16 cellular contexts compared by ENCODE assay signal in genomic region chr12:95164656-95165055, GRCh38. TPM values are rescaled to one million over a fixed set of nuclear protein-coding genes. Genes with fewer than 3 reads are reported as not detected.
DNase-seq lines count a peak whose midpoint lies in the region; ATAC-seq and TF ChIP-seq lines count a peak whose summit lies in the region.
"Had no signal": no experiment of that assay in that cellular context is flagged by ENCODE, and none has a peak within 500 bp of the region (broad histone marks: within the 10 kb centered on the region; RNA-seq: fewer than 3 reads in every experiment).

No MANE protein-coding gene starts in this region.

- H3K27me3 ChIP-seq in uterus: no peaks in the 10 kb centered on the region
- H3K27me3 ChIP-seq: right lobe of liver, stomach had no signal

- no peaks in the 10 kb centered on the region for H3K36me3 ChIP-seq in uterus
- H3K36me3 ChIP-seq: right lobe of liver, stomach had no signal

- H3K4me1 ChIP-seq in uterus: peaks cover 0 to 7% of the 10 kb centered on the region in 2 donors

- TF ChIP-seq CTCF in astrocyte of the spinal cord (IDR thresholded peaks at IDR 0.05; ENCODE audit: low read depth, low read length): no peak
- TF ChIP-seq CTCF in uterus (IDR thresholded peaks at IDR 0.05): no peak

- no peak for ATAC-seq in GM21825 (IDR thresholded peaks at IDR 0.05; ENCODE audit: unreplicated experiment)
- no peak for ATAC-seq in HG03135 (IDR thresholded peaks at IDR 0.05; ENCODE audit: unreplicated experiment)
- ATAC-seq: activated CD4-positive, alpha-beta T cell treated with anti-CD3 and anti-CD28 coated beads for 36 hours; activated CD8-positive, alpha-beta memory T cell treated with anti-CD3 and anti-CD28 coated beads, Interleukin-2, amount 10 ng/mL, durations not matched to agents 7 days and 5 days; effector memory CD8-positive, alpha-beta T cell; Panc1 had no signal

- H3K4me3 ChIP-seq in astrocyte of the spinal cord (ENCODE audit: low read depth, low read length): no peak overlapping the region
- no peak overlapping the region for H3K4me3 ChIP-seq in uterus

- in situ Hi-C loops in astrocyte of the spinal cord (cut with HindIII; ENCODE audit: low sequenced_read_pairs): no loop called here

- TF ChIP-seq POLR2A in uterus (IDR thresholded peaks at IDR 0.05): no peak

- no peaks in the 10 kb centered on the region for H3K9me3 ChIP-seq in uterus
- H3K9me3 ChIP-seq: right lobe of liver, stomach had no signal

- intact Hi-C loops in uterus (cut with DNase I; ENCODE audit: low total_unique reads): no loop called here

- DNase-seq in HCEC 1CT (peak; percentile 28), astrocyte of the spinal cord (ENCODE audit: low read depth, low spot score) (peak; percentile 21), iris pigment epithelial cell (ENCODE audit: low read depth) (peak; percentile 69), uterus (no peak), DMS 273 (lab: John Stamatoyannopoulos, UW; ENCODE audit: unreplicated experiment) (no peak)
- DNase-seq: activated CD4-positive, alpha-beta T cell treated with anti-CD3 and anti-CD28 coated beads for 36 hours; activated CD8-positive, alpha-beta memory T cell treated with anti-CD3 and anti-CD28 coated beads, Interleukin-2, amount 10 ng/mL, durations not matched to agents 7 days and 5 days; cerebellar nuclear complex; effector memory CD8-positive, alpha-beta T cell; NCI-H146; right lobe of liver; stimulated activated CD4-positive, alpha-beta T cell treated with anti-CD3 and anti-CD28 coated beads, Interleukin-1b, Interleukin-23, amount 100 ng/mL, for 48 hours; stomach had no signal

- peak overlapping the region; percentile 24 to 61 for H3K27ac ChIP-seq in uterus

RNA-seq across cellular contexts. Expression of gene FGD6, which starts 52.6 kb away (rescaled TPM):
- total RNA-seq in uterus: 10 to 100 TPM in 3 of 4 donors, 1 to 10 TPM in 1; 7.6 to 25.3 (median 15.1) TPM

RNA-seq across cellular contexts. Expression of gene VEZT, which starts 53.0 kb away (rescaled TPM):
- 100 to 1,000 TPM in 1 of 4 donors, 10 to 100 TPM in 3; 38.9 to 172 (median 70.7) TPM for total RNA-seq in uterus

Comparison
In these comparisons a context has a peak if more than half of its experiments do, and no peak if none do; other contexts are left out.
1. DNase-seq: peak in HCEC 1CT (single experiment), astrocyte of the spinal cord (single experiment) and iris pigment epithelial cell (single experiment); none in uterus (0 of 2) and DMS 273 (single experiment).